Comparison of ENCODE assay signal across 4 cellular contexts in the genomic region with DNA sequence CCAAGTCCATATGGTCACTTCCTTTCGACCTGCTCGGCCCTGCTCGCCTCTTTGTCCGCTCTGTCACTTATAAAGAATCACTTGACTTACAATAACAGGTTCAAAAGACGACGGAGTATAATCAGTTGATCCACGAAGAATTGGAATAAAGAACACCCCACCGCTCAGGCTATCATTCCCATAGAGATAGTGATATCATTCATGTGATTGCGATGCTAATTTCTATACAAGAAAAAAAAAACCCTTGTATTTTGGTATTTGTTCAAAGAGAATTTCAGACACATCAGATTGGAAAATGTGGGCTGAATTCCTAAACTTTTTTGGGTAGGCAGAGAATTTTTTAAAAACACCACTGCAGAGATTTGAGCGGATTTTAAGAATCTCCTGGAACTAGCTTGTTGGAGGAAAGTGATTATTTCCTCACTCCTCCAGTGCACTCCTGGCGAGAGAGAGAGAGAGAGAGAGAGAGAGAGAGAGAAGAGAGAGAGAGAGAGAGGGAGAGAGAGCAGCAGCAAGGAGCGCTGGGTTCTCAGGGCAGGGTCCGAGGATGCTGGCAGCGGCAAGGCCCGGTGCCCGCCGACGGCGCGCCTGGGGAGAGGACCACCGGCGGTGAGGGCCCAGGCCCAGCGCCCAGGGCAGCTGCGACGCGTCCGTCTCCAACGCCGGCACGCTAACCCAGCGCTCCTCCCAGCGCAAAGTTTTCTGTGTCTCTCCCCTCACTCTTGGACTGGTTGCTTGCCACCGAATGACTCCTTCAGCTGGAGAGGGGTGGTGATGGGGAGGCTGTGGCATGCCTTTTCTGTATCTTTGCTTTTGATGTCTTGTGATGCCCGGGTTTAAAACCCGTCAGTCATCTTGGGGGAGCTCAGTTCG.
TF ChIP-seq lines count a peak whose summit lies in the region.

No MANE protein-coding gene starts in this region.

TF ChIP-seq in GM23338, 12 proteins besides CTCF, POLR2A, EP300 and RAD21:
- TF ChIP-seq, protein P1, sequence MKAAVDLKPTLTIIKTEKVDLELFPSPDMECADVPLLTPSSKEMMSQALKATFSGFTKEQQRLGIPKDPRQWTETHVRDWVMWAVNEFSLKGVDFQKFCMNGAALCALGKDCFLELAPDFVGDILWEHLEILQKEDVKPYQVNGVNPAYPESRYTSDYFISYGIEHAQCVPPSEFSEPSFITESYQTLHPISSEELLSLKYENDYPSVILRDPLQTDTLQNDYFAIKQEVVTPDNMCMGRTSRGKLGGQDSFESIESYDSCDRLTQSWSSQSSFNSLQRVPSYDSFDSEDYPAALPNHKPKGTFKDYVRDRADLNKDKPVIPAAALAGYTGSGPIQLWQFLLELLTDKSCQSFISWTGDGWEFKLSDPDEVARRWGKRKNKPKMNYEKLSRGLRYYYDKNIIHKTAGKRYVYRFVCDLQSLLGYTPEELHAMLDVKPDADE (IDR thresholded peaks at IDR 0.05), result no peak
- peak; percentile 62 for TF ChIP-seq EZH2 (IDR thresholded peaks at IDR 0.05; ENCODE audit: low read depth, unreplicated experiment)

TF ChIP-seq in H1, 55 proteins besides CTCF, POLR2A, EP300 and RAD21:
- TF ChIP-seq HDAC6 (IDR thresholded peaks at IDR 0.05; ENCODE audit: low read depth, low read length) (no peak), SIX5 (IDR thresholded peaks at IDR 0.05; ENCODE audit: low read depth, low read length) (no peak), JUN (IDR thresholded peaks at IDR 0.05; ENCODE audit: low read depth, low read length) (no peak), POU5F1 (IDR thresholded peaks at IDR 0.05; ENCODE audit: low read depth, low read length) (no peak), FOSL1 (IDR thresholded peaks at IDR 0.05; ENCODE audit: insufficient read depth, low read depth, low read length) (no peak), TEAD4 (IDR thresholded peaks at IDR 0.05; ENCODE audit: low read depth, low read length) (no peak), SAP30 (IDR thresholded peaks at IDR 0.05; ENCODE audit: insufficient read depth, insufficient replicate concordance, low read length) (no peak), TBP (IDR thresholded peaks at IDR 0.05; ENCODE audit: low read depth, low read length) (no peak), PHF8 (conservative IDR thresholded peaks at IDR 0.05; ENCODE audit: low read depth, low read length) (no peak), YY1 (IDR thresholded peaks at IDR 0.05; ENCODE audit: low read depth, low read length) (no peak), NANOG (IDR thresholded peaks at IDR 0.05; ENCODE audit: insufficient read depth, low read depth, low read length, poor library complexity, severe bottlenecking) (no peak), TCF12 (IDR thresholded peaks at IDR 0.05; ENCODE audit: low read depth, low read length) (no peak), ASH2L (IDR thresholded peaks at IDR 0.05; ENCODE audit: low read length) (no peak), RBBP5 (IDR thresholded peaks at IDR 0.05; ENCODE audit: borderline replicate concordance, low read depth, low read length) (no peak), JUND (IDR thresholded peaks at IDR 0.05; ENCODE audit: low read length) (peak; percentile 89), HDAC2 (IDR thresholded peaks at IDR 0.05; ENCODE audit: borderline replicate concordance in 1 of 2, low read depth in 2 of 2, low read length in 2 of 2) (no peak), SUZ12 (IDR thresholded peaks at IDR 0.05; ENCODE audit: low read length) (peak; percentile 65; the same call in 1 of the 2 replicates), EZH2 (IDR thresholded peaks at IDR 0.05; ENCODE audit: low read depth, low read length, severe bottlenecking) (peak; percentile 35), MAFK (IDR thresholded peaks at IDR 0.05; ENCODE audit: low read depth, low read length) (no peak), SP2 (IDR thresholded peaks at IDR 0.05; ENCODE audit: low read length) (no peak), SIRT6 (IDR thresholded peaks at IDR 0.05; ENCODE audit: low read length) (no peak), CBX5 (IDR thresholded peaks at IDR 0.05; ENCODE audit: low read depth, low read length) (no peak)
- TF ChIP-seq, protein P2, sequence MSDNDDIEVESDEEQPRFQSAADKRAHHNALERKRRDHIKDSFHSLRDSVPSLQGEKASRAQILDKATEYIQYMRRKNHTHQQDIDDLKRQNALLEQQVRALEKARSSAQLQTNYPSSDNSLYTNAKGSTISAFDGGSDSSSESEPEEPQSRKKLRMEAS (IDR thresholded peaks at IDR 0.05), result no peak
- TF ChIP-seq, protein P3, sequence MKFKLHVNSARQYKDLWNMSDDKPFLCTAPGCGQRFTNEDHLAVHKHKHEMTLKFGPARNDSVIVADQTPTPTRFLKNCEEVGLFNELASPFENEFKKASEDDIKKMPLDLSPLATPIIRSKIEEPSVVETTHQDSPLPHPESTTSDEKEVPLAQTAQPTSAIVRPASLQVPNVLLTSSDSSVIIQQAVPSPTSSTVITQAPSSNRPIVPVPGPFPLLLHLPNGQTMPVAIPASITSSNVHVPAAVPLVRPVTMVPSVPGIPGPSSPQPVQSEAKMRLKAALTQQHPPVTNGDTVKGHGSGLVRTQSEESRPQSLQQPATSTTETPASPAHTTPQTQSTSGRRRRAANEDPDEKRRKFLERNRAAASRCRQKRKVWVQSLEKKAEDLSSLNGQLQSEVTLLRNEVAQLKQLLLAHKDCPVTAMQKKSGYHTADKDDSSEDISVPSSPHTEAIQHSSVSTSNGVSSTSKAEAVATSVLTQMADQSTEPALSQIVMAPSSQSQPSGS (IDR thresholded peaks at IDR 0.05; ENCODE audit: low read length), result no peak

TF ChIP-seq in HEK293T, 16 proteins besides CTCF, POLR2A, EP300 and RAD21:
- no peak for TF ChIP-seq ZNF384 (IDR thresholded peaks at IDR 0.05)
- TF ChIP-seq ELF4 (IDR thresholded peaks at IDR 0.05), result no peak
- TF ChIP-seq FOXK2 (IDR thresholded peaks at IDR 0.05), result no peak
- TF ChIP-seq FOXA1 (IDR thresholded peaks at IDR 0.05), result no peak
- TF ChIP-seq, protein P4, sequence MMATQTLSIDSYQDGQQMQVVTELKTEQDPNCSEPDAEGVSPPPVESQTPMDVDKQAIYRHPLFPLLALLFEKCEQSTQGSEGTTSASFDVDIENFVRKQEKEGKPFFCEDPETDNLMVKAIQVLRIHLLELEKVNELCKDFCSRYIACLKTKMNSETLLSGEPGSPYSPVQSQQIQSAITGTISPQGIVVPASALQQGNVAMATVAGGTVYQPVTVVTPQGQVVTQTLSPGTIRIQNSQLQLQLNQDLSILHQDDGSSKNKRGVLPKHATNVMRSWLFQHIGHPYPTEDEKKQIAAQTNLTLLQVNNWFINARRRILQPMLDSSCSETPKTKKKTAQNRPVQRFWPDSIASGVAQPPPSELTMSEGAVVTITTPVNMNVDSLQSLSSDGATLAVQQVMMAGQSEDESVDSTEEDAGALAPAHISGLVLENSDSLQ (IDR thresholded peaks at IDR 0.05), result no peak
- no peak for TF ChIP-seq FOXM1 (IDR thresholded peaks at IDR 0.05; ENCODE audit: borderline replicate concordance)
- no peak for TF ChIP-seq TARDBP (IDR thresholded peaks at IDR 0.05)
- no peak for TF ChIP-seq SP1 (IDR thresholded peaks at IDR 0.05)
- TF ChIP-seq LEF1 (IDR thresholded peaks at IDR 0.05; ENCODE audit: borderline replicate concordance), result no peak
- TF ChIP-seq NFRKB (IDR thresholded peaks at IDR 0.05), result no peak
- TF ChIP-seq ARNT (IDR thresholded peaks at IDR 0.05), result no peak
- no peak for TF ChIP-seq BHLHE40 (IDR thresholded peaks at IDR 0.05; ENCODE audit: borderline replicate concordance)
- TF ChIP-seq L3MBTL2 (conservative IDR thresholded peaks at IDR 0.05), result no peak
TF ChIP-seq in HEK293T: peak in this region for 0.

TF ChIP-seq in GM12891, 5 proteins besides CTCF, POLR2A, EP300 and RAD21:
- TF ChIP-seq TAF1 (IDR thresholded peaks at IDR 0.05; ENCODE audit: low read depth, low read length), result no peak
- no peak for TF ChIP-seq PAX5 (IDR thresholded peaks at IDR 0.05; ENCODE audit: insufficient read depth, low read length, severe bottlenecking)
- TF ChIP-seq SPI1 (IDR thresholded peaks at IDR 0.05; ENCODE audit: low read depth, low read length), result no peak
- TF ChIP-seq POLR2AphosphoS5 (IDR thresholded peaks at IDR 0.05; ENCODE audit: low read depth, low read length), result no peak
- TF ChIP-seq POU2F2 (IDR thresholded peaks at IDR 0.05; ENCODE audit: low read depth, low read length), result no peak
TF ChIP-seq in GM12891: peak in this region for 0.
